In genomic region chr9:76650692-76651091, GRCh38 we compare ENCODE assay signal across 8 cellular contexts.
DNase-seq lines count a peak whose midpoint lies in the region; ATAC-seq lines count a peak whose summit lies in the region.

No MANE protein-coding gene starts in this region.

- H3K4me1 ChIP-seq in BLaER1 treated with 17β-estradiol and CSF1 and Interleukin-3, amounts not matched to agents 10 nM and 100 nM, result peaks cover 25 to 61% (median 36%) of the 10 kb centered on the region in 10 experiments
- H3K4me1 ChIP-seq in adipocyte (ENCODE audit: control insufficient read depth, insufficient read depth, low read length) (peaks cover 64% of the 10 kb centered on the region), mucosa of stomach (ENCODE audit: control insufficient read depth, insufficient read depth, low read length) (peaks cover 30% of the 10 kb centered on the region)

- ATAC-seq in HG03342 (IDR thresholded peaks at IDR 0.05; ENCODE audit: unreplicated experiment) (peak; percentile 16), HG03565 (IDR thresholded peaks at IDR 0.05; ENCODE audit: unreplicated experiment) (no peak)

- H4K20me1 ChIP-seq in BLaER1 treated with 17β-estradiol and CSF1 and Interleukin-3, amounts not matched to agents 10 nM and 100 nM, result no peaks in the 10 kb centered on the region

- peak overlapping the region; percentile 57 to 94 (median 74) for H3K4me2 ChIP-seq in BLaER1 treated with 17β-estradiol and CSF1 and Interleukin-3, amounts not matched to agents 10 nM and 100 nM

- H3K4me3 ChIP-seq in BLaER1 treated with 17β-estradiol and CSF1 and Interleukin-3, amounts not matched to agents 10 nM and 100 nM, result peak overlapping the region in 1 of 10 experiments; percentile 28; a peak in 1 of 20 replicates
- peak overlapping the region; percentile 77 for H3K4me3 ChIP-seq in adipocyte (ENCODE audit: low read length)
- no peak overlapping the region for H3K4me3 ChIP-seq in mucosa of stomach (ENCODE audit: low read length)

- H3K27ac ChIP-seq in BLaER1 treated with 17β-estradiol and CSF1 and Interleukin-3, amounts not matched to agents 10 nM and 100 nM, result peak overlapping the region in 5 of 11 experiments; percentile 3 to 68 (median 45); a peak in 7 of 22 replicates

- no peaks in the 10 kb centered on the region for H3K9me3 ChIP-seq in BLaER1 treated with 17β-estradiol and CSF1 and Interleukin-3, amounts not matched to agents 10 nM and 100 nM (replicated peaks in 1 of 11)
- no peaks in the 10 kb centered on the region for H3K9me3 ChIP-seq in adipocyte (ENCODE audit: control insufficient read depth, low read length)
- no peaks in the 10 kb centered on the region for H3K9me3 ChIP-seq in mucosa of stomach (ENCODE audit: control insufficient read depth, low read length)

- H3K27me3 ChIP-seq in BLaER1 treated with 17β-estradiol and CSF1 and Interleukin-3, amounts not matched to agents 10 nM and 100 nM, result no peaks in the 10 kb centered on the region
- H3K27me3 ChIP-seq in adipocyte (replicated peaks; ENCODE audit: control insufficient read depth, insufficient read depth, low read length) (no peaks in the 10 kb centered on the region), mucosa of stomach (ENCODE audit: control insufficient read depth, insufficient read depth, low read length) (no peaks in the 10 kb centered on the region)

- DNase-seq in adipocyte (ENCODE audit: low read depth) (no peak), putamen (ENCODE audit: low spot score) (no peak), OCI-M2 (lab: John Stamatoyannopoulos, UW; ENCODE audit: unreplicated experiment) (no peak), NCI-H510A treated with DMSO at 0.1 percent for 48 hours (lab: John Stamatoyannopoulos, UW) (no peak)

- H3K36me3 ChIP-seq in BLaER1 treated with 17β-estradiol and CSF1 and Interleukin-3, amounts not matched to agents 10 nM and 100 nM, result no peaks in the 10 kb centered on the region
- H3K36me3 ChIP-seq in adipocyte (ENCODE audit: control insufficient read depth, insufficient read depth, low read length, severe bottlenecking), result peaks cover 27% of the 10 kb centered on the region
- H3K36me3 ChIP-seq in mucosa of stomach (ENCODE audit: control insufficient read depth, insufficient read depth, low read length), result no peaks in the 10 kb centered on the region

- H3K9ac ChIP-seq in BLaER1 treated with 17β-estradiol and CSF1 and Interleukin-3, amounts not matched to agents 10 nM and 100 nM, result peak overlapping the region in 3 of 11 experiments; percentile 9 to 48 (median 48); a peak in 4 of 22 replicates
- H3K9ac ChIP-seq in adipocyte (ENCODE audit: low read length) (peak overlapping the region; percentile 89), mucosa of stomach (ENCODE audit: low read length) (peak overlapping the region; percentile 22)
